Comparison of ENCODE assay signal across 20 cellular contexts in genomic region chr11:2076441-2076840, GRCh38.
DNase-seq lines count a peak whose midpoint lies in the region; ATAC-seq, FAIRE-seq and TF ChIP-seq lines count a peak whose summit lies in the region.
"Had no signal": no experiment of that assay in that cellular context is flagged by ENCODE, and none has a peak within 500 bp of the region (broad histone marks: within the 10 kb centered on the region; RNA-seq: fewer than 3 reads in every experiment).

No MANE protein-coding gene starts in this region.

- H3K27ac ChIP-seq in A549, result peak overlapping the region; percentile 65 to 72
- H3K27ac ChIP-seq in VCaP, result peak overlapping the region; percentile 56
- H3K27ac ChIP-seq in mesodermal cell (ENCODE audit: low read depth, low read length, severe bottlenecking), result peak overlapping the region; percentile 59
- H3K27ac ChIP-seq: heart right ventricle, ovary, spleen, thoracic aorta had no signal

- DNase-seq in A549 (ENCODE audit: low read depth in 1 of 2, low spot score in 1 of 2) (no peak), AG20443 (ENCODE audit: low spot score) (peak; percentile 4), RKO (ENCODE audit: low spot score) (no peak), SK-N-DZ (ENCODE audit: low spot score) (no peak), foreskin fibroblast (no peak)
- DNase-seq: body of pancreas; CD8-positive, alpha-beta T cell; DMS153; heart right ventricle; NCI-H1417 treated with DMSO at 0.1 percent for 48 hours; NCI-H82; ovary; retina; Right ventricle myocardium superior; spleen; stimulated activated CD4-positive, alpha-beta T cell treated with anti-CD3 and anti-CD28 coated beads, Interleukin-4, amount 100 ng/mL, for 1 hour; stimulated activated naive CD4-positive, alpha-beta T cell had no signal

- no peaks in the 10 kb centered on the region for H3K36me3 ChIP-seq in mesodermal cell (ENCODE audit: control insufficient read depth, insufficient read depth, low read length)
- H3K36me3 ChIP-seq: heart right ventricle, ovary, spleen, thoracic aorta had no signal

- TF ChIP-seq CTCF in A549 (IDR thresholded peaks at IDR 0.05) (no peak), VCaP (conservative IDR thresholded peaks at IDR 0.05) (no peak), foreskin fibroblast (IDR thresholded peaks at IDR 0.05; ENCODE audit: low read depth, low read length) (no peak)

- WGBS in A549 (ENCODE audit: missing lambda C conversion rate), result 95% methylated on average over 7 of the region's 7 CpGs
- WGBS in mesodermal cell (ENCODE audit: insufficient coverage in 2 of 2), 2 experiments, result 95 to 97% methylated on average over 7 of the region's 7 CpGs

- peak overlapping the region; percentile 55 for H3K4me2 ChIP-seq in A549

- no peak for FAIRE-seq in A549 (lab: Jason Lieb, UNC)

- TF ChIP-seq POLR2A in A549 (IDR thresholded peaks at IDR 0.05; ENCODE audit: low read length), result no peak

- POLR2A ChIA-PET in A549 (lab: Yijun Ruan, JAX), result no interaction called here

- H3K9me3 ChIP-seq in A549, result no peaks in the 10 kb centered on the region
- H3K9me3 ChIP-seq in mesodermal cell (ENCODE audit: control insufficient read depth, low read length), result no peaks in the 10 kb centered on the region
- H3K9me3 ChIP-seq: body of pancreas, heart right ventricle, ovary, spleen, thoracic aorta had no signal

- H3K4me3 ChIP-seq in A549, result no peak overlapping the region
- H3K4me3 ChIP-seq in mesodermal cell (ENCODE audit: extremely low read depth, insufficient read depth, low read length, poor library complexity, severe bottlenecking), result no peak overlapping the region
- no peak overlapping the region for H3K4me3 ChIP-seq in foreskin fibroblast (ENCODE audit: low read depth in 1 of 2, low read length in 2 of 2)
- H3K4me3 ChIP-seq: body of pancreas, heart right ventricle, ovary, spleen, thoracic aorta had no signal

- ATAC-seq in A549, result no peak
- ATAC-seq: heart right ventricle had no signal

- CTCF ChIA-PET in A549 (lab: Yijun Ruan, JAX), result interaction anchor here (1.0 to 4.4 kb wide), 2 partner anchors 72 to 74 kb away, joined by 3 to 22 read pairs; no protein-coding TSS in a partner anchor

- no peak for TF ChIP-seq EP300 in A549 (IDR thresholded peaks at IDR 0.05)

- H3K4me1 ChIP-seq in A549 (peaks cover 20% of the 10 kb centered on the region), mesodermal cell (ENCODE audit: control insufficient read depth, insufficient read depth, low read length, poor library complexity, severe bottlenecking) (peaks cover 5% of the 10 kb centered on the region)
- H3K4me1 ChIP-seq: heart right ventricle, spleen had no signal

- no peak for TF ChIP-seq RAD21 in A549 (conservative IDR thresholded peaks at IDR 0.05 in 1 of 2, IDR thresholded peaks at IDR 0.05 in 1 of 2)

TF ChIP-seq in A549, 52 proteins besides CTCF, POLR2A, EP300 and RAD21:
- TF ChIP-seq FOSB (CRISPR knock-in tag; IDR thresholded peaks at IDR 0.05), result no peak
- TF ChIP-seq CBX2 (IDR thresholded peaks at IDR 0.05; ENCODE audit: borderline replicate concordance, low read depth), result no peak
- TF ChIP-seq POLR2AphosphoS2 (conservative IDR thresholded peaks at IDR 0.05; ENCODE audit: low read length), result no peak
- TF ChIP-seq CEBPB (IDR thresholded peaks at IDR 0.05), result no peak
- TF ChIP-seq USF2 (IDR thresholded peaks at IDR 0.05), result no peak
- no peak for TF ChIP-seq SMC3 (IDR thresholded peaks at IDR 0.05)
- TF ChIP-seq ZNF302 (CRISPR knock-in tag; IDR thresholded peaks at IDR 0.05), result no peak
- no peak for TF ChIP-seq NFE2L2 (conservative IDR thresholded peaks at IDR 0.05; ENCODE audit: low read length)
- TF ChIP-seq EHMT2 (IDR thresholded peaks at IDR 0.05; ENCODE audit: low read depth), result no peak
- TF ChIP-seq FOSL2 (IDR thresholded peaks at IDR 0.05), result no peak
- TF ChIP-seq FOSL2 (CRISPR knock-in tag; IDR thresholded peaks at IDR 0.05), result no peak
- no peak for TF ChIP-seq HDAC2 (IDR thresholded peaks at IDR 0.05)
- no peak for TF ChIP-seq BHLHE40 (IDR thresholded peaks at IDR 0.05; ENCODE audit: low read depth, low read length)
- no peak for TF ChIP-seq ESRRA (IDR thresholded peaks at IDR 0.05; ENCODE audit: borderline replicate concordance, low read length)
- TF ChIP-seq JUN (IDR thresholded peaks at IDR 0.05), result no peak
- no peak for TF ChIP-seq SREBF2 (IDR thresholded peaks at IDR 0.05)
- no peak for TF ChIP-seq KDM1A (IDR thresholded peaks at IDR 0.05; ENCODE audit: low read depth)
- TF ChIP-seq HOXB5 (CRISPR knock-in tag; IDR thresholded peaks at IDR 0.05), result no peak
TF ChIP-seq in A549: peak in this region for 0.
